In genomic region chr2:239327536-239328305, GRCh38 we compare ENCODE assay signal across 7 cellular contexts.
A peak's percentile ranks its signal among the peaks of the same experiment; 100 is the strongest.
DNase-seq lines count a peak whose midpoint lies in the region; TF ChIP-seq lines count a peak whose summit lies in the region.

No MANE protein-coding gene starts in this region.

- H3K27me3 ChIP-seq in H9 (ENCODE audit: insufficient read depth, low read length): no peaks in the 10 kb centered on the region
- no peaks in the 10 kb centered on the region for H3K27me3 ChIP-seq in SJCRH30
- no peaks in the 10 kb centered on the region for H3K27me3 ChIP-seq in hepatocyte
- H3K27me3 ChIP-seq in stomach smooth muscle (ENCODE audit: control insufficient read depth in 1 of 2, insufficient read depth in 2 of 2, low read length in 2 of 2): no peaks in the 10 kb centered on the region

- no peaks in the 10 kb centered on the region for H3K9me3 Mint-ChIP-seq in H9

- no peak overlapping the region for H3K4me3 ChIP-seq in SJCRH30
- no peak overlapping the region for H3K4me3 ChIP-seq in hepatocyte
- H3K4me3 ChIP-seq in stomach smooth muscle (ENCODE audit: low read length in 2 of 2): no peak overlapping the region

- no peaks in the 10 kb centered on the region for H3K23me2 ChIP-seq in H9 (ENCODE audit: insufficient read length, low read depth, low read length, poor library complexity, severe bottlenecking)

- no peak overlapping the region for H2BK5ac ChIP-seq in H9 (ENCODE audit: insufficient read length, low read length)

- H3K79me2 ChIP-seq in H9 (ENCODE audit: insufficient read depth, low read length): no peaks in the 10 kb centered on the region
- peaks cover 71% of the 10 kb centered on the region for H3K79me2 ChIP-seq in hepatocyte

- H4K91ac ChIP-seq in H9 (ENCODE audit: insufficient read length, low read depth, low read length): no peak overlapping the region

- H3K18ac ChIP-seq in H9 (ENCODE audit: insufficient read length, low read depth, low read length): no peak overlapping the region

- H2BK20ac ChIP-seq in H9 (ENCODE audit: low read depth, low read length, poor library complexity, severe bottlenecking): no peak overlapping the region

- no peak for TF ChIP-seq CTCF in H9 (conservative IDR thresholded peaks at IDR 0.05)
- no peak for TF ChIP-seq CTCF in hepatocyte (IDR thresholded peaks at IDR 0.05; ENCODE audit: poor library complexity)

- DNase-seq in H9 (peak; percentile 23), SJCRH30 (no peak), hepatocyte (ENCODE audit: low spot score) (no peak), NCI-H69 (lab: John Stamatoyannopoulos, UW) (no peak), SW480 (ENCODE audit: low spot score) (no peak), SK-N-DZ (ENCODE audit: low spot score) (no peak)

- H3K9me2 ChIP-seq in hepatocyte (replicated peaks; ENCODE audit: insufficient read depth): no peaks in the 10 kb centered on the region

- H4K8ac ChIP-seq in H9 (replicated peaks; ENCODE audit: insufficient read length, low read depth, low read length): no peak overlapping the region

- no peaks in the 10 kb centered on the region for H3K27me3 Mint-ChIP-seq in H9 (ENCODE audit: low read depth)

- no peak overlapping the region for H3K14ac ChIP-seq in H9 (ENCODE audit: insufficient read depth, low read length)

- H3K4me3 Mint-ChIP-seq in H9: no peak overlapping the region

- H3K4ac ChIP-seq in H9 (ENCODE audit: low read depth, low read length): no peak overlapping the region

- no peak overlapping the region for H3K9ac ChIP-seq in H9 (ENCODE audit: extremely low read depth, insufficient read length, low read length)
- H3K9ac ChIP-seq in stomach smooth muscle (ENCODE audit: low read length in 2 of 2): peak overlapping the region; percentile 50 to 71

- H3K4me2 ChIP-seq in H9 (ENCODE audit: insufficient read depth, insufficient read length, low read length) (no peak overlapping the region), hepatocyte (peak overlapping the region; percentile 67)

- no peak overlapping the region for H4K5ac ChIP-seq in H9 (ENCODE audit: insufficient read length, low read depth, low read length)

- no peak overlapping the region for H2BK12ac ChIP-seq in H9 (ENCODE audit: insufficient read length, low read depth, low read length)

- H3K36me3 ChIP-seq in SJCRH30 (no peaks in the 10 kb centered on the region), hepatocyte (replicated peaks; ENCODE audit: insufficient read depth, low read depth) (no peaks in the 10 kb centered on the region), stomach smooth muscle (ENCODE audit: control insufficient read depth in 2 of 2, insufficient read depth in 2 of 2, low read length in 2 of 2) (no peaks in the 10 kb centered on the region)

- H3K27ac ChIP-seq in H9 (ENCODE audit: insufficient read length, low read depth, low read length) (no peak overlapping the region), SJCRH30 (peak overlapping the region; percentile 59), hepatocyte (peak overlapping the region; percentile 94), stomach smooth muscle (ENCODE audit: low read length) (peak overlapping the region; percentile 99)

- H3K27ac Mint-ChIP-seq in H9: peak overlapping the region in 1 of 3 experiments; percentile 82; a peak in 3 of 7 replicates

- H4K20me1 ChIP-seq in H9 (ENCODE audit: control insufficient read depth, insufficient read depth, insufficient read length) (no peaks in the 10 kb centered on the region), hepatocyte (ENCODE audit: insufficient read depth, poor library complexity, severe bottlenecking) (no peaks in the 10 kb centered on the region)

- no peak overlapping the region for H2BK120ac ChIP-seq in H9 (ENCODE audit: low read depth, low read length, poor library complexity, severe bottlenecking)

- no peaks in the 10 kb centered on the region for H3K4me1 ChIP-seq in H9 (ENCODE audit: insufficient read depth, low read length)
- H3K4me1 ChIP-seq in SJCRH30: peaks cover 28% of the 10 kb centered on the region
- peaks cover 54% of the 10 kb centered on the region for H3K4me1 ChIP-seq in hepatocyte (ENCODE audit: insufficient read depth)
- H3K4me1 ChIP-seq in stomach smooth muscle (ENCODE audit: control insufficient read depth, insufficient read depth, low read length): peaks cover 75% of the 10 kb centered on the region

- no peak overlapping the region for H2AFZ ChIP-seq in H9 (ENCODE audit: low read length)
- no peak overlapping the region for H2AFZ ChIP-seq in hepatocyte

- H3K79me1 ChIP-seq in H9 (ENCODE audit: insufficient read depth, low read depth, low read length, poor library complexity, severe bottlenecking): no peaks in the 10 kb centered on the region

- H3K23ac ChIP-seq in H9 (ENCODE audit: insufficient read length, low read depth, low read length): no peak overlapping the region

- H3K4me1 Mint-ChIP-seq in H9: peaks cover 22 to 46% of the 10 kb centered on the region in 2 experiments

- no peak overlapping the region for H2AK5ac ChIP-seq in H9 (ENCODE audit: insufficient read length, low read length)

- H2BK15ac ChIP-seq in H9 (ENCODE audit: low read depth, low read length): no peak overlapping the region

- H3K9me3 ChIP-seq in H9 (ENCODE audit: control insufficient read depth, low read depth, low read length) (no peaks in the 10 kb centered on the region), SJCRH30 (replicated peaks) (no peaks in the 10 kb centered on the region), hepatocyte (ENCODE audit: low read depth) (no peaks in the 10 kb centered on the region), stomach smooth muscle (ENCODE audit: control insufficient read depth in 2 of 2, low read length in 2 of 2) (no peaks in the 10 kb centered on the region)

- H3K36me3 Mint-ChIP-seq in H9 (ENCODE audit: insufficient read depth in 1 of 3, low read depth in 3 of 3): peaks cover 0 to 10% (median 3%) of the 10 kb centered on the region in 3 experiments; a peak in 3 of 7 replicates

- WGBS in H9 (ENCODE audit: extremely low coverage, insufficient read length, low lambda C conversion rate): no CpG with 5 or more reads among the region's 11 CpGs
- 88% methylated on average over 11 of the region's 11 CpGs for WGBS in hepatocyte (ENCODE audit: low lambda C conversion rate, missing lambda C conversion rate)

- no peak overlapping the region for H3K56ac ChIP-seq in H9 (ENCODE audit: insufficient read length, low read depth, low read length)

- no peak overlapping the region for H3T11ph ChIP-seq in H9 (ENCODE audit: low read length)
